ENCODE assay signal across 8 cellular contexts in genomic region chr5:122076669-122077450, GRCh38. TPM values are rescaled to one million over a fixed set of nuclear protein-coding genes. Genes with fewer than 3 reads are reported as not detected.
A peak's percentile ranks its signal among the peaks of the same experiment; 100 is the strongest.
DNase-seq lines count a peak whose midpoint lies in the region; ATAC-seq and TF ChIP-seq lines count a peak whose summit lies in the region.

No MANE protein-coding gene starts in this region.

- POLR2A ChIA-PET in CD4-positive, alpha-beta T cell (lab: Charles Lee), result no interaction called here

- peaks cover 13% of the 10 kb centered on the region for H3K4me1 ChIP-seq in KMS-11 (ENCODE audit: low read depth, poor library complexity, severe bottlenecking)
- H3K4me1 ChIP-seq in colonic mucosa, result no peaks in the 10 kb centered on the region
- peaks cover 27% of the 10 kb centered on the region for H3K4me1 ChIP-seq in smooth muscle cell (ENCODE audit: low read depth)

- ATAC-seq in CD4-positive, alpha-beta T cell (ENCODE audit: poor library complexity), result no peak
- ATAC-seq in GM19438 (IDR thresholded peaks at IDR 0.05; ENCODE audit: low read depth, unreplicated experiment), result peak; percentile 51
- no peak for ATAC-seq in HG03378 (IDR thresholded peaks at IDR 0.05; ENCODE audit: unreplicated experiment)

- H3K79me2 ChIP-seq in KMS-11 (ENCODE audit: insufficient read depth, low read depth) (no peaks in the 10 kb centered on the region), smooth muscle cell (ENCODE audit: low read depth) (peaks cover 53% of the 10 kb centered on the region)

- no peaks in the 10 kb centered on the region for H3K9me3 ChIP-seq in CD4-positive, alpha-beta T cell (ENCODE audit: control insufficient read depth, low read length)
- H3K9me3 ChIP-seq in colonic mucosa (no peaks in the 10 kb centered on the region), smooth muscle cell (replicated peaks; ENCODE audit: low read depth) (no peaks in the 10 kb centered on the region)

- CTCF ChIA-PET in CD4-positive, alpha-beta T cell (lab: Charles Lee), result no interaction called here

- TF ChIP-seq CTCF in CD4-positive, alpha-beta T cell (IDR thresholded peaks at IDR 0.05), result no peak
- TF ChIP-seq CTCF in KMS-11 (conservative IDR thresholded peaks at IDR 0.05; ENCODE audit: low read depth, low read length), result peak; percentile 47; the same call in 1 of the 2 replicates
- TF ChIP-seq CTCF in colonic mucosa (IDR thresholded peaks at IDR 0.05), result peak; percentile 70
- peak; percentile 98 for TF ChIP-seq CTCF in kidney epithelial cell (IDR thresholded peaks at IDR 0.05; ENCODE audit: insufficient read depth, low read length, poor library complexity, severe bottlenecking)
- peak; percentile 83 for TF ChIP-seq CTCF in smooth muscle cell (IDR thresholded peaks at IDR 0.05; ENCODE audit: borderline replicate concordance, insufficient read depth, poor library complexity, severe bottlenecking)

- peaks cover 70% of the 10 kb centered on the region for H3K27me3 Mint-ChIP-seq in CD4-positive, alpha-beta T cell

- peaks cover 66% of the 10 kb centered on the region for H3K27me3 ChIP-seq in CD4-positive, alpha-beta T cell (ENCODE audit: control insufficient read depth, insufficient read depth, low read length)
- H3K27me3 ChIP-seq in KMS-11 (ENCODE audit: insufficient read depth, low read depth) (no peaks in the 10 kb centered on the region), colonic mucosa (no peaks in the 10 kb centered on the region), kidney epithelial cell (ENCODE audit: control insufficient read depth, insufficient read depth, low read length) (no peaks in the 10 kb centered on the region), smooth muscle cell (ENCODE audit: low read depth) (no peaks in the 10 kb centered on the region)

- intact Hi-C loops in CD4-positive, alpha-beta T cell (cut with DNase I, micrococcal nuclease), result no loop called here
- intact Hi-C loops in colonic mucosa (cut with DNase I), result no loop called here

- H3K9me3 Mint-ChIP-seq in CD4-positive, alpha-beta T cell, result no peaks in the 10 kb centered on the region

- H3K36me3 ChIP-seq in KMS-11 (ENCODE audit: insufficient read depth), result no peaks in the 10 kb centered on the region
- no peaks in the 10 kb centered on the region for H3K36me3 ChIP-seq in colonic mucosa
- H3K36me3 ChIP-seq in kidney epithelial cell (ENCODE audit: control insufficient read depth, insufficient read depth, low read length), result no peaks in the 10 kb centered on the region
- peaks cover 28% of the 10 kb centered on the region for H3K36me3 ChIP-seq in smooth muscle cell (ENCODE audit: low read depth)

- peaks cover 15% of the 10 kb centered on the region for H3K4me1 Mint-ChIP-seq in CD4-positive, alpha-beta T cell (ENCODE audit: low read depth)

- H3K27ac Mint-ChIP-seq in CD4-positive, alpha-beta T cell, result no peak overlapping the region

- H3F3A ChIP-seq in smooth muscle cell (ENCODE audit: low read depth), result no peaks in the 10 kb centered on the region

- H3K27ac ChIP-seq in CD4-positive, alpha-beta T cell (ENCODE audit: low read depth, low read length), result no peak overlapping the region
- no peak overlapping the region for H3K27ac ChIP-seq in KMS-11
- H3K27ac ChIP-seq in colonic mucosa, result no peak overlapping the region
- peak overlapping the region; percentile 94 for H3K27ac ChIP-seq in smooth muscle cell (ENCODE audit: low read depth)

- H3K9ac ChIP-seq in KMS-11, result no peak overlapping the region
- peak overlapping the region; percentile 23 to 72 for H3K9ac ChIP-seq in colonic mucosa (ENCODE audit: low read depth in 2 of 2, low read length in 2 of 2)
- H3K9ac ChIP-seq in smooth muscle cell (ENCODE audit: low read depth), result peak overlapping the region; percentile 89

- H3K4me2 ChIP-seq in KMS-11 (peak overlapping the region; percentile 9; the same call in 1 of the 2 replicates), smooth muscle cell (peak overlapping the region; percentile 96)

- H3K4me3 Mint-ChIP-seq in CD4-positive, alpha-beta T cell, result peak overlapping the region; percentile 49

- H3K36me3 Mint-ChIP-seq in CD4-positive, alpha-beta T cell (ENCODE audit: low read depth), result no peaks in the 10 kb centered on the region

- H4K20me1 ChIP-seq in KMS-11 (ENCODE audit: insufficient read depth) (no peaks in the 10 kb centered on the region), smooth muscle cell (ENCODE audit: low read depth) (peaks cover 50% of the 10 kb centered on the region)

- H3K4me3 ChIP-seq in KMS-11 (IDR thresholded peaks at IDR 0.05; ENCODE audit: insufficient read depth, low read depth, low read length), result no peak overlapping the region
- H3K4me3 ChIP-seq in colonic mucosa, result peak overlapping the region; percentile 49
- peak overlapping the region; percentile 56 for H3K4me3 ChIP-seq in kidney epithelial cell (ENCODE audit: low read depth, low read length)
- peak overlapping the region; percentile 78 for H3K4me3 ChIP-seq in smooth muscle cell

- peak in 4 of 10 experiments; percentile 1 to 33 (median 4) for DNase-seq in CD4-positive, alpha-beta T cell
- DNase-seq in SKM-1 (lab: John Stamatoyannopoulos, UW; ENCODE audit: unreplicated experiment), result peak; percentile 12
- peak; percentile 85 for DNase-seq in colonic mucosa
- no peak for DNase-seq in kidney epithelial cell (ENCODE audit: low read depth)
- peak; percentile 56 for DNase-seq in smooth muscle cell (lab: John Stamatoyannopoulos, UW; ENCODE audit: unreplicated experiment)

- WGBS in smooth muscle cell (ENCODE audit: low lambda C conversion rate), result 2% methylated on average over 48 of the region's 48 CpGs

- H2AFZ ChIP-seq in KMS-11 (ENCODE audit: low read depth), result peak overlapping the region; percentile 58
- peak overlapping the region; percentile 57 for H2AFZ ChIP-seq in smooth muscle cell (ENCODE audit: low read depth)

RNA-seq across cellular contexts. Expression of gene LOX, which starts 1.2 kb away (rescaled TPM):
- total RNA-seq in CD4-positive, alpha-beta T cell, result under 1 TPM; 0.06 to 0.11 TPM
- 1 to 10 TPM; 2.0 to 6.2 TPM for total RNA-seq in colonic mucosa
- 9.0 and 13.2 TPM in 2 replicates for total RNA-seq in kidney epithelial cell
- total RNA-seq in smooth muscle cell, result 632 and 642 TPM in 2 replicates
- polyA plus RNA-seq in smooth muscle cell, result 756 and 808 TPM in 2 replicates

RNA-seq across cellular contexts. Expression of gene ZNF474, which starts 52.5 kb away (rescaled TPM):
- total RNA-seq in CD4-positive, alpha-beta T cell, result under 1 TPM in 1 of 2 experiments, not detected in 1; 0.28 TPM
- total RNA-seq in colonic mucosa (under 1 TPM in 1 of 2 donors, not detected in 1; 0.20 TPM), kidney epithelial cell (0.68 and 1.1 TPM in 2 replicates), smooth muscle cell (1.1 and 3.3 TPM in 2 replicates)
- polyA plus RNA-seq in smooth muscle cell, result 0.82 and 2.2 TPM in 2 replicates

Comparison
In these comparisons a context has a peak if more than half of its experiments do, and no peak if none do; other contexts are left out.
1. RNA of gene LOX, which starts 1.2 kb away (total RNA-seq): 632 to 642 TPM in smooth muscle cell; 9.0 to 13.2 TPM in kidney epithelial cell, 2.0 to 6.2 TPM in colonic mucosa and 0.06 to 0.11 TPM in CD4-positive, alpha-beta T cell; every median in the first group is over 10 times any median in the second.